Comparison of ENCODE assay signal across 30 cellular contexts in the genomic region with DNA sequence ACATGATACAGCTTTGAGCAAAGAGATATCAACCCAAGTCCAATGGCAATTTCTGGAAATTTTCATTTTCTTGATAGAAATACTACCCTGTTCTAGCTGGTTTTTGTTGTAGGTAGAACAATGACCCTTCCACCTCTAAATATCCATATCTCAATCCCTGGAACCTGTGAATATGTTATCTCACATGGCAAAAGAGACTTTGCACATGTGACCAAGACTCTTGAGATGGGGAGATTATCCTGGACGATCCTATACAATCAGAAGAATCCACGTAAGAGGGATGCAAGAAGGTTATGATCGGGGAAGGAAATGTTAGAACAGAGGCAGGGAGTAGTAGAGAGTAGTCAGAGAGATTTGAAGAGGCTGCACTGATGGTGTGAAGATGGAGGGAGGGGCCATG.
"Had no signal": no experiment of that assay in that cellular context is flagged by ENCODE, and none has a peak within 500 bp of the region (broad histone marks: within the 10 kb centered on the region; RNA-seq: fewer than 3 reads in every experiment).

No MANE protein-coding gene starts in this region.

- DNase-seq: naive B cell; naive thymus-derived CD8-positive, alpha-beta T cell; nephron progenitor cell; nucleus accumbens; ovary; posterior cingulate gyrus; psoas muscle; right cardiac atrium; spleen; stimulated activated CD4-positive, alpha-beta T cell treated with anti-CD3 and anti-CD28 coated beads, Interleukin-12 subunit alpha, Interleukin-12 subunit beta, amount 100 ng/mL, for 4 hours; stimulated activated CD4-positive, alpha-beta T cell treated with anti-CD3 and anti-CD28 coated beads, Interleukin-1b, Interleukin-23, amount 100 ng/mL, for 48 hours; stimulated activated CD4-positive, alpha-beta T cell treated with anti-CD3 and anti-CD28 coated beads, Interleukin-4, amount 100 ng/mL, for 1 hour; stimulated activated naive B cell treated with anti-CD40 and anti-IgM and Interleukin-4, amounts not matched to agents 10 μg/mL and 1 μg/mL and 100 μg/mL, for 72 hours; stimulated activated naive CD4-positive, alpha-beta T cell treated with Interleukin-2 at 50 U/mL for 16 hours; stomach; thyroid gland; transverse colon; upper lobe of right lung; uterus had no signal

- H3K9me3 Mint-ChIP-seq: neural crest cell had no signal

- H3K36me3 ChIP-seq: neutrophil, ovary, spleen, stomach, thoracic aorta, thyroid gland, transverse colon, upper lobe of right lung, uterus had no signal

- H3K4me1 ChIP-seq: parathyroid adenoma, psoas muscle, spleen, stomach, thyroid gland, transverse colon, upper lobe of right lung, uterus had no signal

- H3K4me3 Mint-ChIP-seq: naive B cell; naive thymus-derived CD8-positive, alpha-beta T cell; natural killer cell treated with Interleukin-12 subunit alpha and Interleukin-12 subunit beta and Interleukin-15 and Interleukin-18, amount 100 ng/mL, for 72 hours; nephron progenitor cell; neural crest cell; stimulated activated effector memory CD8-positive, alpha-beta T cell treated with anti-CD3 and anti-CD28 coated beads, Interleukin-12 subunit alpha, Interleukin-12 subunit beta, amount 100 ng/mL, for 72 hours; stimulated activated naive B cell treated with anti-CD40 and anti-IgM and Interleukin-4, amounts not matched to agents 10 μg/mL and 1 μg/mL and 100 μg/mL, for 72 hours; stimulated activated naive CD8-positive, alpha-beta T cell treated with anti-CD3 and anti-CD28 coated beads, Interleukin-15, Interleukin-2, amounts not matched to agents 100 ng/mL and 50 ng/mL, for 24 hours; type B pancreatic cell had no signal

- H3K4me1 Mint-ChIP-seq: naive B cell; nephron progenitor cell; neural crest cell; stimulated activated naive B cell treated with anti-CD40 and anti-IgM and Interleukin-4, amounts not matched to agents 10 μg/mL and 1 μg/mL and 100 μg/mL, for 72 hours had no signal

- H2AFZ ChIP-seq: parathyroid adenoma had no signal

- H3K27ac ChIP-seq: neutrophil, ovary, parathyroid adenoma, psoas muscle, stomach, thoracic aorta, thyroid gland, upper lobe of right lung had no signal

- H3K4me2 ChIP-seq: smooth muscle cell had no signal

- H3K27ac Mint-ChIP-seq: naive B cell; natural killer cell treated with Interleukin-12 subunit alpha and Interleukin-12 subunit beta and Interleukin-15 and Interleukin-18, amount 100 ng/mL, for 72 hours; nephron progenitor cell; progenitor cell of endocrine pancreas; stimulated activated effector memory CD8-positive, alpha-beta T cell treated with anti-CD3 and anti-CD28 coated beads, Interleukin-12 subunit alpha, Interleukin-12 subunit beta, amount 100 ng/mL, for 72 hours; stimulated activated naive B cell treated with anti-CD40 and anti-IgM and Interleukin-4, amounts not matched to agents 10 μg/mL and 1 μg/mL and 100 μg/mL, for 72 hours; stimulated activated naive CD8-positive, alpha-beta T cell treated with anti-CD3 and anti-CD28 coated beads, Interleukin-15, Interleukin-2, amounts not matched to agents 100 ng/mL and 50 ng/mL, for 24 hours had no signal

- H3K9ac ChIP-seq: parathyroid adenoma had no signal

- H3K4me3 ChIP-seq: ovary, psoas muscle, skin epidermis, smooth muscle cell, spleen, stomach, thoracic aorta, thyroid gland, transverse colon, upper lobe of right lung, uterus had no signal

- H3K27me3 Mint-ChIP-seq: naive thymus-derived CD8-positive, alpha-beta T cell; progenitor cell of endocrine pancreas; stimulated activated naive CD8-positive, alpha-beta T cell treated with anti-CD3 and anti-CD28 coated beads, Interleukin-15, Interleukin-2, amounts not matched to agents 100 ng/mL and 50 ng/mL, for 24 hours had no signal

- H3K9me3 ChIP-seq: neutrophil, ovary, psoas muscle, spleen, stomach, thoracic aorta, thyroid gland, transverse colon, upper lobe of right lung, uterus had no signal

- ATAC-seq: naive thymus-derived CD8-positive, alpha-beta T cell; natural killer cell treated with Interleukin-12 subunit alpha and Interleukin-12 subunit beta and Interleukin-15 and Interleukin-18, amount 100 ng/mL, for 72 hours; psoas muscle; right cardiac atrium; stimulated activated effector memory CD8-positive, alpha-beta T cell treated with anti-CD3 and anti-CD28 coated beads, Interleukin-12 subunit alpha, Interleukin-12 subunit beta, amount 100 ng/mL, for 72 hours; stimulated activated naive B cell treated with anti-CD40 and anti-IgM and Interleukin-4, amounts not matched to agents 10 μg/mL and 1 μg/mL and 100 μg/mL, for 72 hours had no signal

- H3K27me3 ChIP-seq: ovary, spleen, stomach, thyroid gland, transverse colon, upper lobe of right lung, uterus had no signal

- H3K36me3 Mint-ChIP-seq: naive B cell; naive thymus-derived CD8-positive, alpha-beta T cell; natural killer cell treated with Interleukin-12 subunit alpha and Interleukin-12 subunit beta and Interleukin-15 and Interleukin-18, amount 100 ng/mL, for 72 hours; stimulated activated naive B cell treated with anti-CD40 and anti-IgM and Interleukin-4, amounts not matched to agents 10 μg/mL and 1 μg/mL and 100 μg/mL, for 72 hours; type B pancreatic cell had no signal

- H3K79me2 ChIP-seq: parathyroid adenoma had no signal
